In the genomic region with DNA sequence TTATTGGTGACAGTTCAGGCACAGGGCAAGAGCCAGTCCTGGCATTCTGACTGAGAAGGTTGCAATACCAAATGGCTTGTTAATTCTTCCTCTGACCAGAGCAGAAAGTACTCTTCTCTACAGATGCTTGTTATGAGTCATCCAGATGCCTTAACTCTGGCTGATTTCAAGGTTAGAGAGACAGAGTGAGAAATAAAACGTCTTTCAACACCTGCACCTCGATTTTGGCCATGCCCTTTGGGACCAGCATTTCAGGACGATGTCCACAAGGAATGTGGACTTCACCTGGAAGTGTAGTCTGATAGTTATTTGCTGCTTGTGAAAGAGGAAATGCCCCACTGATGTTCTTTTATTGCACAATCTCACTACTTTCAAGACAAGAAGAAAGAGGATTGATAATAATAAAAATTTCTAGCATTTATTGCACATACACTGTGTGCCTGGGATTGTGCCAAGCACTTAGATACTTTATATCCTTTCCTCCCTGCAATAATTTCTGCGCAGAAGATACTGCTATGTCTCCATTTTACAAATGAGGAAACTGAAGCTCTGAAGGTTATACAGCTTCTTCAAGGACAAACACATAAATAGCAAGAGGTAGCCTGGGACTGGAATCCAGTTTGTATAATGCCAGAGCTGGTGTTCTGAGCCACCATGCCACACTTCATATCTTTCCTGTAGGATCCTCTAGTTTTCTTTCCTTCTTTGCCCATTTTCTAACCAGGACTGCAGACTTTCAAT, we compare ENCODE assay signal across 7 cellular contexts. TPM values are rescaled to one million over a fixed set of nuclear protein-coding genes. Genes with fewer than 3 reads are reported as not detected.
DNase-seq lines count a peak whose midpoint lies in the region; ATAC-seq and TF ChIP-seq lines count a peak whose summit lies in the region.

No MANE protein-coding gene starts in this region.

- H3K9me2 ChIP-seq in OCI-LY1 (ENCODE audit: low read depth, low read length): no peaks in the 10 kb centered on the region

- DNase-seq in left colon: no peak
- DNase-seq in iPS-NIHi7 (ENCODE audit: extremely low spot score): no peak
- DNase-seq in tibial artery: no peak
- DNase-seq in RKO (ENCODE audit: low spot score): no peak

- H3K9me3 ChIP-seq in OCI-LY1 (ENCODE audit: low read length): no peaks in the 10 kb centered on the region
- H3K9me3 ChIP-seq in tibial artery: no peaks in the 10 kb centered on the region

- H4K20me1 ChIP-seq in OCI-LY1 (ENCODE audit: insufficient read depth, low read length): no peaks in the 10 kb centered on the region

- H2AFZ ChIP-seq in OCI-LY1 (ENCODE audit: low read length): peak overlapping the region; percentile 72; the same call in 1 of the 2 replicates

- H3F3A ChIP-seq in OCI-LY1 (ENCODE audit: insufficient read depth, low read length): no peaks in the 10 kb centered on the region

- H3K4me1 ChIP-seq in OCI-LY1 (ENCODE audit: insufficient read depth, low read length, severe bottlenecking): peaks cover 35% of the 10 kb centered on the region
- H3K4me1 ChIP-seq in tibial artery: no peaks in the 10 kb centered on the region

- no peak overlapping the region for H3K4me2 ChIP-seq in OCI-LY1 (ENCODE audit: low read length)

- intact Hi-C loops in left colon (cut with DNase I, micrococcal nuclease): no loop called here
- intact Hi-C loops in tibial artery (cut with DNase I; ENCODE audit: low total_unique reads): loop anchor here (10.0 kb wide), 1 partner anchor 1493 kb away; no protein-coding TSS in a partner anchor

- H3K36me3 ChIP-seq in OCI-LY1 (ENCODE audit: insufficient read depth, low read length): no peaks in the 10 kb centered on the region
- H3K36me3 ChIP-seq in tibial artery: no peaks in the 10 kb centered on the region

- H3K27ac ChIP-seq in OCI-LY1 (ENCODE audit: low read depth, low read length, poor library complexity, severe bottlenecking): peak overlapping the region; percentile 51
- H3K27ac ChIP-seq in tibial artery: no peak overlapping the region

- TF ChIP-seq CTCF in OCI-LY1 (IDR thresholded peaks at IDR 0.05; ENCODE audit: low read length) (no peak), tibial artery (IDR thresholded peaks at IDR 0.05) (no peak)

- ATAC-seq in GM18909 (IDR thresholded peaks at IDR 0.05; ENCODE audit: poor library complexity, unreplicated experiment): peak; percentile 100
- ATAC-seq in HG02870 (IDR thresholded peaks at IDR 0.05; ENCODE audit: unreplicated experiment): peak; percentile 99
- ATAC-seq in left colon: peak; percentile 67

- no peaks in the 10 kb centered on the region for H3K79me2 ChIP-seq in OCI-LY1 (ENCODE audit: insufficient read depth, low read length)

- H3K9ac ChIP-seq in OCI-LY1 (ENCODE audit: low read length): no peak overlapping the region

- H3K27me3 ChIP-seq in OCI-LY1 (ENCODE audit: insufficient read depth, low read length) (no peaks in the 10 kb centered on the region), tibial artery (no peaks in the 10 kb centered on the region)

- H3K4me3 ChIP-seq in OCI-LY1 (ENCODE audit: low read depth, low read length, poor library complexity, severe bottlenecking): no peak overlapping the region
- H3K4me3 ChIP-seq in tibial artery: no peak overlapping the region

RNA-seq across cellular contexts. Expression of gene MCM3, which starts 33.5 kb away (rescaled TPM):
- total RNA-seq in left colon: 10 to 100 TPM; 22.5 to 33.2 TPM

RNA-seq across cellular contexts. Expression of gene PAQR8, which starts 43.9 kb away (rescaled TPM):
- 100 to 1,000 TPM; 152 to 158 TPM for total RNA-seq in left colon
